9 cellular contexts compared by ENCODE assay signal in genomic region chr1:119549719-119550141, GRCh38. TPM values are rescaled to one million over a fixed set of nuclear protein-coding genes. Genes with fewer than 3 reads are reported as not detected.
DNase-seq lines count a peak whose midpoint lies in the region; ATAC-seq and TF ChIP-seq lines count a peak whose summit lies in the region.
"Had no signal": no experiment of that assay in that cellular context is flagged by ENCODE, and none has a peak within 500 bp of the region (broad histone marks: within the 10 kb centered on the region; RNA-seq: fewer than 3 reads in every experiment).

No MANE protein-coding gene starts in this region.

- H3K9ac ChIP-seq in smooth muscle cell (ENCODE audit: low read depth): no peak overlapping the region

- H3K36me3 ChIP-seq in adrenal gland (replicated peaks in 1 of 2): no peaks in the 10 kb centered on the region
- H3K36me3 ChIP-seq in smooth muscle cell (ENCODE audit: low read depth): no peaks in the 10 kb centered on the region

- no peaks in the 10 kb centered on the region for H4K20me1 ChIP-seq in smooth muscle cell (ENCODE audit: low read depth)

- no peak overlapping the region for H3K27ac ChIP-seq in adrenal gland
- no peak overlapping the region for H3K27ac ChIP-seq in smooth muscle cell (ENCODE audit: low read depth)

- intact Hi-C loops in adrenal gland (cut with DNase I): loop anchor here in 1 of 2 donors (10.0 kb wide), 1 partner anchor 75 kb away; no protein-coding TSS in a partner anchor

- WGBS in adrenal gland, 4 donors: 49 to 74% (median 66%) methylated on average over 5 of the region's 5 CpGs
- WGBS in smooth muscle cell (ENCODE audit: low lambda C conversion rate): 44% methylated on average over 5 of the region's 5 CpGs

- no peaks in the 10 kb centered on the region for H3F3A ChIP-seq in smooth muscle cell (ENCODE audit: low read depth)

- ATAC-seq in HG03159 (IDR thresholded peaks at IDR 0.05; ENCODE audit: unreplicated experiment): peak; percentile 75
- ATAC-seq in HG02970 (IDR thresholded peaks at IDR 0.05; ENCODE audit: low FRiP score, unreplicated experiment): no peak

- no peak for TF ChIP-seq POLR2A in adrenal gland (IDR thresholded peaks at IDR 0.05)

- H3K4me3 ChIP-seq in adrenal gland: no peak overlapping the region
- H3K4me3 ChIP-seq in smooth muscle cell: no peak overlapping the region

- H3K9me3 ChIP-seq in adrenal gland (replicated peaks in 1 of 3): no peaks in the 10 kb centered on the region
- no peaks in the 10 kb centered on the region for H3K9me3 ChIP-seq in smooth muscle cell (replicated peaks; ENCODE audit: low read depth)

- peaks cover 0 to 11% of the 10 kb centered on the region in 2 donors for H3K4me1 ChIP-seq in adrenal gland (replicated peaks in 1 of 2)
- no peaks in the 10 kb centered on the region for H3K4me1 ChIP-seq in smooth muscle cell (ENCODE audit: low read depth)

- TF ChIP-seq CTCF in adrenal gland (IDR thresholded peaks at IDR 0.05) (peak; percentile 28 to 56 (median 47)), smooth muscle cell (IDR thresholded peaks at IDR 0.05; ENCODE audit: borderline replicate concordance, insufficient read depth, poor library complexity, severe bottlenecking) (peak; percentile 65)

- no peak overlapping the region for H2AFZ ChIP-seq in smooth muscle cell (ENCODE audit: low read depth)

- H3K27me3 ChIP-seq in adrenal gland: no peaks in the 10 kb centered on the region
- no peaks in the 10 kb centered on the region for H3K27me3 ChIP-seq in smooth muscle cell (ENCODE audit: low read depth)

- DNase-seq in stimulated activated CD4-positive, alpha-beta T cell treated with anti-CD3 and anti-CD28 coated beads, Interleukin-15, amount 100 ng/mL, for 24 hours: peak; percentile 24
- DNase-seq in stimulated activated CD4-positive, alpha-beta T cell treated with anti-CD3 and anti-CD28 coated beads, Interleukin-12 subunit alpha, Interleukin-12 subunit beta, amount 100 ng/mL, for 4 hours: no peak
- DNase-seq in NCI-H345 (lab: John Stamatoyannopoulos, UW) (peak; percentile 82), adrenal gland (peak; percentile 59 to 76 (median 72)), hippocampal formation (lab: John Stamatoyannopoulos, UW) (peak; percentile 35 to 58), smooth muscle cell (lab: John Stamatoyannopoulos, UW; ENCODE audit: unreplicated experiment) (no peak)

- H3K4me2 ChIP-seq in smooth muscle cell: no peak overlapping the region

- no peaks in the 10 kb centered on the region for H3K79me2 ChIP-seq in smooth muscle cell (ENCODE audit: low read depth)

RNA-seq across cellular contexts. Expression of gene HSD3B1, which starts 42.7 kb away (rescaled TPM):
- under 1 TPM in 3 of 8 donors, not detected in 5; 0.19 to 0.60 (median 0.22) TPM for total RNA-seq in adrenal gland
- polyA plus RNA-seq in adrenal gland: under 1 TPM in 2 of 3 donors, not detected in 1; 0.07 to 0.59 TPM
- total RNA-seq in smooth muscle cell: 1.7 and 2.9 TPM in 2 replicates
- 1.8 and 4.8 TPM in 2 replicates for polyA plus RNA-seq in smooth muscle cell
- polyA plus RNA-seq: esophagus had no signal

Comparison
In these comparisons a context has a peak if more than half of its experiments do, and no peak if none do; other contexts are left out.
1. DNase-seq: peak in stimulated activated CD4-positive, alpha-beta T cell treated with anti-CD3 and anti-CD28 coated beads, Interleukin-15, amount 100 ng/mL, for 24 hours (single experiment), NCI-H345 (single experiment), adrenal gland (7 of 7) and hippocampal formation (2 of 2); none in stimulated activated CD4-positive, alpha-beta T cell treated with anti-CD3 and anti-CD28 coated beads, Interleukin-12 subunit alpha, Interleukin-12 subunit beta, amount 100 ng/mL, for 4 hours (single experiment) and smooth muscle cell (single experiment).